8 cellular contexts compared by ENCODE assay signal in the genomic region with DNA sequence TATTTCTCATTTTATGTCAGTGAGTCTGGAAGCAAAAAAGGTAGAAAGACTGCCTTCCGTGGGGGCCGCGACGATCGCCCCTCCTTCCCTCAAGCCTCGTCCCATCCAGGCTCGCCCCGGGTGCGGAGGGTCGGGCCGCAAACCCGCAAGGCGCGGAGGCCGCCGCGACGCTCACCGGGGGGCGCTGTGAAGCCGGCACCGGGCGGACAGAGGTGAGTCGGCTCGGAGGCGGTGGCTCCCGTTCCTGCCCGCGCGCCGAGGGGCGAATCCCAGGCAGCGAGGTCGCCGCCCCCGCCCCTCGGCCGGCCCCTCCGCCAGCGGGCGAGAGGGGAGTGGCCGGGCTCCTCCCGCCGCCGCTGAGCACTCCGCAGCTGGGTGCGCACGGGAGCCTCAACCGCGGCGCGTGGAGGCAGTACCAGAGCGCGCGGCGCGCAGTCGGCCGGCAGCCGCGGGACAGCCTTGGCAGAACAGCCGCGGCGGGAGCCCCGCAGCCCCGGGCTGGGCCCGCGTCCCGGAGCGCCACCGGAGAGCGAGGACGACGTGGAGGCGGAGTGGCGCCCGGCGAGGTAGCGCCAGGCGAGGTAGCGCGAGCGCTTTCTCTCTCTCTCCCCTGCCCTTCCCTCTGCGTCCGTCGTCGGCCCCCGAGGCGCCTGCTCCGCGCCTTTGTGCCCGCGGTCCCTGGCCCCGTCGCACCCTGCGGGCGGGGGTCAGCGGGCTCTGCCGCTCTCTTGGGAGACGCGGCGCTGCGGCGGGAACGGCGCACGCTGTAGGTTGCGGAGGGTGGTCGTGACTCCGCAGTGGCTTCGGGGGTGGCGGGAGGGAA. TPM values are rescaled to one million over a fixed set of nuclear protein-coding genes. Genes with fewer than 3 reads are reported as not detected.
DNase-seq lines count a peak whose midpoint lies in the region; ATAC-seq and TF ChIP-seq lines count a peak whose summit lies in the region.

MYO1B (plus strand) TSS at position 359 of the 823 bp plus-strand sequence. CDS start 31,492 bp downstream, outside the sequence.

- H3K36me3 ChIP-seq in KMS-11 (ENCODE audit: insufficient read depth): no peaks in the 10 kb centered on the region
- no peaks in the 10 kb centered on the region for H3K36me3 ChIP-seq in heart left ventricle

- H3K4me1 ChIP-seq in KMS-11 (ENCODE audit: low read depth, poor library complexity, severe bottlenecking): no peaks in the 10 kb centered on the region
- H3K4me1 ChIP-seq in heart left ventricle: peaks cover 0 to 39% (median 19%) of the 10 kb centered on the region in 12 donors

- peaks cover 20% of the 10 kb centered on the region for H3K36me3 Mint-ChIP-seq in activated naive CD8-positive, alpha-beta T cell treated with anti-CD3 and anti-CD28 coated beads for 36 hours

- peak in 1 of 2 donors; percentile 66 for TF ChIP-seq POLR2A in heart left ventricle (IDR thresholded peaks at IDR 0.05)

- H3K27ac Mint-ChIP-seq in activated naive CD8-positive, alpha-beta T cell treated with anti-CD3 and anti-CD28 coated beads for 36 hours: peak within 1 kb of the TSS; percentile 57

- H4K20me1 ChIP-seq in KMS-11 (ENCODE audit: insufficient read depth): no peaks in the 10 kb centered on the region

- H3K4me3 ChIP-seq in KMS-11 (IDR thresholded peaks at IDR 0.05; ENCODE audit: insufficient read depth, low read depth, low read length) (peak within 1 kb of the TSS; percentile 81), heart left ventricle (peak within 1 kb of the TSS; percentile 50 to 87 (median 74))

- H3K4me1 Mint-ChIP-seq in activated naive CD8-positive, alpha-beta T cell treated with anti-CD3 and anti-CD28 coated beads for 36 hours: peaks cover 25% of the 10 kb centered on the region

- H3K9ac ChIP-seq in KMS-11: peak within 1 kb of the TSS; percentile 43; the same call in 1 of the 2 replicates

- TF ChIP-seq CTCF in KMS-11 (conservative IDR thresholded peaks at IDR 0.05; ENCODE audit: low read depth, low read length) (peak; percentile 40; the same call in 1 of the 2 replicates), heart left ventricle (IDR thresholded peaks at IDR 0.05) (peak; percentile 37 to 79 (median 60))

- H3K4me2 ChIP-seq in KMS-11: peak within 1 kb of the TSS; percentile 58

- H2AFZ ChIP-seq in KMS-11 (ENCODE audit: low read depth): peak within 1 kb of the TSS; percentile 80

- DNase-seq in COLO668 (lab: John Stamatoyannopoulos, UW; ENCODE audit: unreplicated experiment): peak; percentile 91
- peak; percentile 54 for DNase-seq in SHP77 treated with DMSO at 0.1 percent for 48 hours (lab: John Stamatoyannopoulos, UW)
- DNase-seq in activated naive CD8-positive, alpha-beta T cell treated with anti-CD3 and anti-CD28 coated beads for 36 hours: peak; percentile 82
- DNase-seq in heart left ventricle: peak; percentile 76 to 88 (median 80)
- DNase-seq in pulmonary artery endothelial cell (ENCODE audit: low read depth, low spot score): no peak
- no peak for DNase-seq in COLO829 (ENCODE audit: low spot score)

- H3K9me3 Mint-ChIP-seq in activated naive CD8-positive, alpha-beta T cell treated with anti-CD3 and anti-CD28 coated beads for 36 hours: no peaks in the 10 kb centered on the region

- H3K27me3 Mint-ChIP-seq in activated naive CD8-positive, alpha-beta T cell treated with anti-CD3 and anti-CD28 coated beads for 36 hours: peaks cover 14% of the 10 kb centered on the region

- peak within 1 kb of the TSS; percentile 80 for H3K4me3 Mint-ChIP-seq in activated naive CD8-positive, alpha-beta T cell treated with anti-CD3 and anti-CD28 coated beads for 36 hours

- peak; percentile 57 for ATAC-seq in GM21423 (IDR thresholded peaks at IDR 0.05; ENCODE audit: unreplicated experiment)
- ATAC-seq in heart left ventricle: peak; percentile 36 to 86 (median 72)

- WGBS in heart left ventricle, 4 donors: 0 to 1% (median 1%) methylated on average over 47 to 112 of the region's 112 CpGs

- H3K9me3 ChIP-seq in heart left ventricle: peaks cover 0 to 8% (median 0%) of the 10 kb centered on the region in 12 donors

- intact Hi-C loops in heart left ventricle (cut with DNase I): loop anchor here in 8 of 10 donors (5.0 to 10.0 kb wide), 7 partner anchors 60 to 257 kb away; no protein-coding TSS in a partner anchor

- no peaks in the 10 kb centered on the region for H3K79me2 ChIP-seq in KMS-11 (ENCODE audit: insufficient read depth, low read depth)

- H3K27ac ChIP-seq in KMS-11: no peak within 1 kb of the TSS
- peak within 1 kb of the TSS; percentile 66 to 91 (median 82) for H3K27ac ChIP-seq in heart left ventricle

- H3K27me3 ChIP-seq in KMS-11 (ENCODE audit: insufficient read depth, low read depth) (no peaks in the 10 kb centered on the region), heart left ventricle (peaks cover 0 to 15% (median 0%) of the 10 kb centered on the region in 9 donors)

RNA-seq across cellular contexts. Expression of gene MYO1B, which starts in this region (rescaled TPM):
- total RNA-seq in activated naive CD8-positive, alpha-beta T cell treated with anti-CD3 and anti-CD28 coated beads for 36 hours: 10 to 100 TPM; 31.5 to 35.0 TPM
- 10 to 100 TPM; 10.8 to 47.3 (median 16.2) TPM for total RNA-seq in heart left ventricle
- 1 to 10 TPM; 7.8 to 9.2 TPM for polyA plus RNA-seq in heart left ventricle
- 17.1 and 45.4 TPM in 2 replicates for total RNA-seq in pulmonary artery endothelial cell

Comparison
In these comparisons a context has a peak if more than half of its experiments do, and no peak if none do; other contexts are left out.
1. DNase-seq: peak in COLO668 (single experiment), SHP77 treated with DMSO at 0.1 percent for 48 hours (single experiment), activated naive CD8-positive, alpha-beta T cell treated with anti-CD3 and anti-CD28 coated beads for 36 hours (single experiment) and heart left ventricle (5 of 5); none in pulmonary artery endothelial cell (single experiment) and COLO829 (single experiment).